23 cellular contexts compared by ENCODE assay signal in genomic region chr3:69605849-69606248, GRCh38.
"Had no signal": no experiment of that assay in that cellular context is flagged by ENCODE, and none has a peak within 500 bp of the region (broad histone marks: within the 10 kb centered on the region; RNA-seq: fewer than 3 reads in every experiment).

No MANE protein-coding gene starts in this region.

- H3K9me3 ChIP-seq: colonic mucosa, esophagus muscularis mucosa, esophagus squamous epithelium, gastrocnemius medialis had no signal

- H3K27ac ChIP-seq: colonic mucosa, coronary artery, dorsolateral prefrontal cortex, epithelial cell of prostate, esophagus muscularis mucosa, esophagus squamous epithelium, foreskin keratinocyte, gastrocnemius medialis, gastroesophageal sphincter, heart left ventricle had no signal

- H3K4me3 Mint-ChIP-seq: dendritic cell treated with granulocyte-macrophage colony-stimulating factor and Interleukin-4, amounts not matched to agents 40 ng/mL and 50 ng/mL, for 4 days; effector memory CD8-positive, alpha-beta T cell; endodermal cell had no signal

- H3K27ac Mint-ChIP-seq: dendritic cell treated with granulocyte-macrophage colony-stimulating factor and Interleukin-4, amounts not matched to agents 40 ng/mL and 50 ng/mL, for 4 days; effector memory CD8-positive, alpha-beta T cell; endodermal cell had no signal

- H3K36me3 ChIP-seq: colonic mucosa, esophagus muscularis mucosa, esophagus squamous epithelium, gastrocnemius medialis, gastroesophageal sphincter, heart left ventricle had no signal

- H3K27me3 ChIP-seq: colonic mucosa, esophagus muscularis mucosa, gastrocnemius medialis, gastroesophageal sphincter had no signal

- H3K4me1 ChIP-seq: colonic mucosa, esophagus muscularis mucosa, esophagus squamous epithelium, foreskin keratinocyte, gastrocnemius medialis, gastroesophageal sphincter, heart left ventricle had no signal

- DNase-seq: colonic mucosa; cortex of kidney; dermis blood vessel endothelial cell; dorsolateral prefrontal cortex; effector CD4-positive, alpha-beta T cell; effector CD8-positive, alpha-beta T cell; effector memory CD4-positive, alpha-beta T cell; effector memory CD8-positive, alpha-beta T cell; endodermal cell; erythroblast; esophagus squamous epithelium; foreskin fibroblast; foreskin keratinocyte; foreskin melanocyte; gastrocnemius medialis; glutamatergic neuron; head of caudate nucleus; heart left ventricle had no signal

- H3K4me3 ChIP-seq: colonic mucosa, coronary artery, dorsolateral prefrontal cortex, esophagus muscularis mucosa, esophagus squamous epithelium, gastrocnemius medialis, gastroesophageal sphincter, heart left ventricle had no signal
